Comparison of ENCODE assay signal across 22 cellular contexts in the genomic region with DNA sequence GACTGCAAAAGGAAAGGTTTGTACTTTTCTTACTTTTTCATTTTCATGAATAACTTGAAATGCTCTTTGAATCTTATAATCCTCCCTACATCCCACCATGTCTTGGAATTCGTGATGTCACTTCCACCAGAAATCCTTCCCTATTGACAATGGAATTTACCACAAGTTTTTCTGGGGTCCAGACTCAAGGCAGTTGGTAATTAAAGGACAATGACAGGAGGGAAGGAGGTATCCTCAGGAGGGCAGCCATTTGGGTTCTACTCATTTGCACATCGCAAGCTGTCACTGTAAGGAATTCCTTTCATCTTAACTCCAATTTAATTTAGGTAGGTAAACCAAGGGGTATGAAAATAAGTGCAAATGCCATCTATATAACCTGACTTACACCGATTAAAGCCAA. TPM values are rescaled to one million over a fixed set of nuclear protein-coding genes. Genes with fewer than 3 reads are reported as not detected.
A peak's percentile ranks its signal among the peaks of the same experiment; 100 is the strongest.
DNase-seq lines count a peak whose midpoint lies in the region; ATAC-seq and TF ChIP-seq lines count a peak whose summit lies in the region.
"Had no signal": no experiment of that assay in that cellular context is flagged by ENCODE, and none has a peak within 500 bp of the region (broad histone marks: within the 10 kb centered on the region; RNA-seq: fewer than 3 reads in every experiment).

No MANE protein-coding gene starts in this region.

- no peak overlapping the region for H2BK5ac ChIP-seq in mesendoderm (ENCODE audit: low read length)

- no peak overlapping the region for H4K8ac ChIP-seq in mesendoderm (ENCODE audit: low read depth, low read length)

- H3K9ac ChIP-seq in mammary epithelial cell (ENCODE audit: insufficient read depth, low read length) = no peak overlapping the region
- H3K9ac ChIP-seq in endodermal cell (ENCODE audit: extremely low read depth, low read length, poor library complexity, severe bottlenecking) = no peak overlapping the region
- H3K9ac ChIP-seq in mesendoderm (ENCODE audit: low read length) = no peak overlapping the region

- H3K27ac ChIP-seq in breast epithelium (peak overlapping the region; percentile 40 to 55), mammary epithelial cell (ENCODE audit: insufficient read depth, low read depth, low read length) (no peak overlapping the region), endodermal cell (ENCODE audit: low read depth, low read length) (no peak overlapping the region), mesendoderm (ENCODE audit: low read depth, low read length) (no peak overlapping the region), thoracic aorta (peak overlapping the region; percentile 77 to 81)

- ATAC-seq in thoracic aorta (ENCODE audit: insufficient number of reproducible peaks, low FRiP score, low read depth) (no peak), HG03045 (IDR thresholded peaks at IDR 0.05; ENCODE audit: unreplicated experiment) (no peak), HG03039 (IDR thresholded peaks at IDR 0.05; ENCODE audit: unreplicated experiment) (no peak)
- ATAC-seq: activated naive CD8-positive, alpha-beta T cell treated with anti-CD3 and anti-CD28 coated beads, Interleukin-2, amount 50 U/mL, for 24 hours; naive thymus-derived CD8-positive, alpha-beta T cell had no signal

- no peak overlapping the region for H3K27ac Mint-ChIP-seq in endodermal cell
- H3K27ac Mint-ChIP-seq: activated naive CD8-positive, alpha-beta T cell treated with anti-CD3 and anti-CD28 coated beads, Interleukin-2, amount 50 U/mL, for 24 hours; CD4-positive, CD25-positive, alpha-beta regulatory T cell; naive thymus-derived CD8-positive, alpha-beta T cell had no signal

- H3K9me3 ChIP-seq in breast epithelium (no peaks in the 10 kb centered on the region), mammary epithelial cell (replicated peaks; ENCODE audit: insufficient read depth, low read length) (no peaks in the 10 kb centered on the region), endodermal cell (ENCODE audit: control insufficient read depth, low read length) (no peaks in the 10 kb centered on the region), thoracic aorta (no peaks in the 10 kb centered on the region)
- H3K9me3 ChIP-seq: tibial artery had no signal

- no peak overlapping the region for H4K5ac ChIP-seq in mesendoderm (ENCODE audit: low read length)

- H2AK5ac ChIP-seq in mesendoderm (ENCODE audit: low read length) = no peak overlapping the region

- peak overlapping the region; percentile 98 for H2BK15ac ChIP-seq in mesendoderm (replicated peaks; ENCODE audit: low read depth)

- CTCF ChIA-PET in mammary epithelial cell (lab: Charles Lee; ENCODE audit: low non-redundant PET) = no interaction called here

- H3K27me3 Mint-ChIP-seq in endodermal cell (ENCODE audit: insufficient read depth) = peaks cover 2% of the 10 kb centered on the region
- H3K27me3 Mint-ChIP-seq: activated naive CD8-positive, alpha-beta T cell treated with anti-CD3 and anti-CD28 coated beads, Interleukin-2, amount 50 U/mL, for 24 hours; CD4-positive, CD25-positive, alpha-beta regulatory T cell; naive thymus-derived CD8-positive, alpha-beta T cell had no signal

- no peak overlapping the region for H3K18ac ChIP-seq in mesendoderm (ENCODE audit: low read length)

- no peak overlapping the region for H3K23ac ChIP-seq in mesendoderm (ENCODE audit: low read length)

- H3K36me3 Mint-ChIP-seq in endodermal cell (ENCODE audit: low read depth) = no peaks in the 10 kb centered on the region
- H3K36me3 Mint-ChIP-seq: CD4-positive, CD25-positive, alpha-beta regulatory T cell had no signal

- H3K4me2 ChIP-seq in mammary epithelial cell (ENCODE audit: insufficient read depth, low read depth, low read length) (no peak overlapping the region), mesendoderm (ENCODE audit: low read length) (no peak overlapping the region)

- in situ Hi-C loops in mammary epithelial cell (cut with MboI; ENCODE audit: low sequenced_read_pairs in 2 of 2) = no loop called here

- 86% methylated on average over 3 of the region's 3 CpGs for WGBS in mammary epithelial cell (ENCODE audit: low coverage, missing lambda C conversion rate)
- 41% methylated on average over 3 of the region's 3 CpGs; no CpG with 5 or more reads in 1 of the 2 experiments for WGBS in endodermal cell (ENCODE audit: insufficient coverage in 1 of 2, insufficient read length in 1 of 2), 2 experiments
- no CpG with 5 or more reads among the region's 3 CpGs for WGBS in mesendoderm (ENCODE audit: extremely low coverage, insufficient coverage, low lambda C conversion rate)

- H3K36me3 ChIP-seq in breast epithelium = no peaks in the 10 kb centered on the region
- no peaks in the 10 kb centered on the region for H3K36me3 ChIP-seq in mammary epithelial cell (ENCODE audit: insufficient read depth, low read length)
- H3K36me3 ChIP-seq in endodermal cell (ENCODE audit: control insufficient read depth, insufficient read depth, low read length) = no peaks in the 10 kb centered on the region
- H3K36me3 ChIP-seq in mesendoderm (ENCODE audit: control insufficient read depth, insufficient read depth, low read length) = no peaks in the 10 kb centered on the region
- no peaks in the 10 kb centered on the region for H3K36me3 ChIP-seq in thoracic aorta

- intact Hi-C loops in breast epithelium (cut with DNase I; ENCODE audit: low total_unique reads) = no loop called here
- intact Hi-C loops in mammary epithelial cell (cut with micrococcal nuclease) = no loop called here

- H3K4me1 ChIP-seq in breast epithelium (no peaks in the 10 kb centered on the region), mammary epithelial cell (ENCODE audit: insufficient read depth, low read length) (no peaks in the 10 kb centered on the region), endodermal cell (ENCODE audit: control insufficient read depth, insufficient read depth, low read length) (peaks cover 17% of the 10 kb centered on the region), mesendoderm (ENCODE audit: control insufficient read depth, low read depth, low read length) (peaks cover 13% of the 10 kb centered on the region), thoracic aorta (ENCODE audit: control insufficient read depth in 1 of 2, low read depth in 2 of 2) (peaks cover 35 to 73% of the 10 kb centered on the region in 2 donors)

- H3K79me2 ChIP-seq in mammary epithelial cell (ENCODE audit: insufficient read depth, low read length) = no peaks in the 10 kb centered on the region
- H3K79me2 ChIP-seq in mesendoderm (ENCODE audit: control insufficient read depth, insufficient read depth, low read length) = no peaks in the 10 kb centered on the region

- H3K4me3 Mint-ChIP-seq in endodermal cell = no peak overlapping the region
- H3K4me3 Mint-ChIP-seq: activated naive CD8-positive, alpha-beta T cell treated with anti-CD3 and anti-CD28 coated beads, Interleukin-2, amount 50 U/mL, for 24 hours; CD4-positive, CD25-positive, alpha-beta regulatory T cell; naive thymus-derived CD8-positive, alpha-beta T cell had no signal

- H2BK120ac ChIP-seq in mesendoderm (ENCODE audit: low read depth, low read length) = peak overlapping the region; percentile 56

- H4K20me1 ChIP-seq in mammary epithelial cell (ENCODE audit: insufficient read depth, low read length) = no peaks in the 10 kb centered on the region

- H3K9me3 Mint-ChIP-seq in endodermal cell = no peaks in the 10 kb centered on the region
- H3K9me3 Mint-ChIP-seq: activated naive CD8-positive, alpha-beta T cell treated with anti-CD3 and anti-CD28 coated beads, Interleukin-2, amount 50 U/mL, for 24 hours; CD4-positive, CD25-positive, alpha-beta regulatory T cell; naive thymus-derived CD8-positive, alpha-beta T cell had no signal

- DNase-seq in breast epithelium (ENCODE audit: low spot score in 2 of 2) (no peak), mammary epithelial cell (no peak), endodermal cell (peak; percentile 62), mesendoderm (peak; percentile 79), thoracic aorta (ENCODE audit: low spot score) (no peak), dedifferentiated amniotic fluid mesenchymal stem cell (ENCODE audit: extremely low spot score) (no peak)
- DNase-seq: 8988T; activated CD4-positive, alpha-beta T cell treated with anti-CD3 and anti-CD28 coated beads, Interleukin-2, amount 50 U/mL, for 4 hours; activated naive CD8-positive, alpha-beta T cell treated with anti-CD3 and anti-CD28 coated beads, Interleukin-2, amount 50 U/mL, for 24 hours; activated T-cell treated with anti-CD3 and anti-CD28 coated beads, Interleukin-2, amount 50 U/mL, for 48 hours; CD4-positive, CD25-positive, alpha-beta regulatory T cell; DMS79; hippocampal formation; MM.1S; naive thymus-derived CD8-positive, alpha-beta T cell; NCI-H187 treated with DMSO at 0.1 percent for 48 hours; NCI-H446 treated with DMSO at 0.1 percent for 48 hours; stimulated activated CD4-positive, alpha-beta T cell treated with anti-CD3 and anti-CD28 coated beads, Interleukin-2, amount 100 ng/mL, for 24 hours; T1000; tibial artery had no signal

- peaks cover 34% of the 10 kb centered on the region for H3K4me1 Mint-ChIP-seq in endodermal cell
- H3K4me1 Mint-ChIP-seq: activated naive CD8-positive, alpha-beta T cell treated with anti-CD3 and anti-CD28 coated beads, Interleukin-2, amount 50 U/mL, for 24 hours; CD4-positive, CD25-positive, alpha-beta regulatory T cell had no signal

- no peak overlapping the region for H3K4ac ChIP-seq in mesendoderm (ENCODE audit: low read depth, low read length)

- H3K4me3 ChIP-seq in breast epithelium (peak overlapping the region; percentile 12 to 20 (median 17)), mammary epithelial cell (replicated peaks in 1 of 3; ENCODE audit: insufficient read depth in 1 of 3, low read depth in 2 of 3, low read length in 3 of 3) (no peak overlapping the region), endodermal cell (ENCODE audit: low read length) (no peak overlapping the region), mesendoderm (ENCODE audit: low read length) (no peak overlapping the region), thoracic aorta (peak overlapping the region; percentile 53)
- H3K4me3 ChIP-seq: tibial artery had no signal

- no peak overlapping the region for H2AFZ ChIP-seq in mammary epithelial cell (ENCODE audit: low read depth, low read length)

- H3K27me3 ChIP-seq in breast epithelium (no peaks in the 10 kb centered on the region), mammary epithelial cell (ENCODE audit: insufficient read depth, low read length) (no peaks in the 10 kb centered on the region), endodermal cell (ENCODE audit: control insufficient read depth, insufficient read depth, low read length, poor library complexity, severe bottlenecking) (no peaks in the 10 kb centered on the region), mesendoderm (ENCODE audit: insufficient read depth, low read length, poor library complexity) (no peaks in the 10 kb centered on the region), thoracic aorta (replicated peaks; ENCODE audit: insufficient read depth) (no peaks in the 10 kb centered on the region)
- H3K27me3 ChIP-seq: tibial artery had no signal

- no peaks in the 10 kb centered on the region for H3K79me1 ChIP-seq in mesendoderm (ENCODE audit: low read length)

- TF ChIP-seq POLR2A in breast epithelium (IDR thresholded peaks at IDR 0.05) = no peak

- no peak for TF ChIP-seq CTCF in breast epithelium (IDR thresholded peaks at IDR 0.05)
- TF ChIP-seq CTCF in mammary epithelial cell (conservative IDR thresholded peaks at IDR 0.05 in 1 of 2, IDR thresholded peaks at IDR 0.05 in 1 of 2; ENCODE audit: extremely low read depth in 1 of 2, insufficient read depth in 1 of 2, low read depth in 1 of 2, low read length in 2 of 2) = no peak
- no peak for TF ChIP-seq CTCF in endodermal cell (conservative IDR thresholded peaks at IDR 0.05)
- TF ChIP-seq CTCF in thoracic aorta (IDR thresholded peaks at IDR 0.05) = no peak

- BruUV-seq in mammary epithelial cell (replicated peaks; lab: Mats Ljungman, UMichigan) = no TSS peak

- H3K56ac ChIP-seq in mesendoderm (ENCODE audit: low read length) = no peak overlapping the region

- dilution Hi-C loops in mammary epithelial cell (cut with HindIII; ENCODE audit: low sequenced_read_pairs) = no loop called here

RNA-seq across cellular contexts. Expression of gene LRRC17, which starts 21.9 kb away (rescaled TPM):
- total RNA-seq in breast epithelium = 10 to 100 TPM in 1 of 3 donors, 1 to 10 TPM in 2; 1.4 to 19.3 (median 8.2) TPM
- under 1 TPM in 1 of 2 donors, not detected in 1; 0.47 TPM for total RNA-seq in mammary epithelial cell
- polyA plus RNA-seq in mammary epithelial cell = 0.12 TPM
- not detected for polyA minus RNA-seq in mammary epithelial cell
- total RNA-seq in endodermal cell = under 1 TPM; 0.18 to 0.53 TPM
- polyA plus RNA-seq in endodermal cell (2013, experiment 1 of 2) = 30.4 TPM
- polyA plus RNA-seq in endodermal cell (2013, experiment 2 of 2) = 35.3 TPM
- 5.3 TPM for polyA plus RNA-seq in mesendoderm (2013, experiment 1 of 2)
- 6.0 TPM for polyA plus RNA-seq in mesendoderm (2013, experiment 2 of 2)
- total RNA-seq in thoracic aorta = 10 to 100 TPM; 22.3 to 24.6 TPM
- polyA plus RNA-seq: naive thymus-derived CD8-positive, alpha-beta T cell had no signal

Comparison
In these comparisons a context has a peak if more than half of its experiments do, and no peak if none do; other contexts are left out.
1. H3K27ac ChIP-seq: peak in breast epithelium (2 of 2) and thoracic aorta (2 of 2); none in mammary epithelial cell (single experiment), endodermal cell (single experiment) and mesendoderm (single experiment).
2. H3K4me3 ChIP-seq: peak in breast epithelium (3 of 3) and thoracic aorta (single experiment); none in mammary epithelial cell (0 of 3), endodermal cell (single experiment) and mesendoderm (single experiment).
3. DNase-seq: peak in endodermal cell (single experiment) and mesendoderm (single experiment); none in breast epithelium (0 of 2), mammary epithelial cell (single experiment), thoracic aorta (single experiment) and dedifferentiated amniotic fluid mesenchymal stem cell (single experiment).